Comparison of ENCODE assay signal across 15 cellular contexts in genomic region chr7:7832518-7832917, GRCh38.
DNase-seq lines count a peak whose midpoint lies in the region; ATAC-seq and TF ChIP-seq lines count a peak whose summit lies in the region.
"Had no signal": no experiment of that assay in that cellular context is flagged by ENCODE, and none has a peak within 500 bp of the region (broad histone marks: within the 10 kb centered on the region; RNA-seq: fewer than 3 reads in every experiment).

No MANE protein-coding gene starts in this region.

- no peaks in the 10 kb centered on the region for H3K9me2 ChIP-seq in GM23338 (ENCODE audit: insufficient read depth)

- H3K27me3 Mint-ChIP-seq in GM23338 (ENCODE audit: insufficient read depth, low read depth, poor library complexity) (peaks cover 4% of the 10 kb centered on the region), neural crest cell (ENCODE audit: low read depth) (no peaks in the 10 kb centered on the region)
- H3K27me3 Mint-ChIP-seq: CD4-positive, CD25-positive, alpha-beta regulatory T cell had no signal

- TF ChIP-seq CTCF in GM23338 (conservative IDR thresholded peaks at IDR 0.05; ENCODE audit: low read depth in 2 of 2): no peak
- no peak for TF ChIP-seq CTCF in neural crest cell (conservative IDR thresholded peaks at IDR 0.05)
- no peak for TF ChIP-seq CTCF in WERI-Rb-1 (IDR thresholded peaks at IDR 0.05; ENCODE audit: low read depth, low read length)

- H4K20me1 ChIP-seq in GM23338 (replicated peaks; ENCODE audit: insufficient read depth): no peaks in the 10 kb centered on the region
- H4K20me1 ChIP-seq: BLaER1 had no signal

- no peaks in the 10 kb centered on the region for H3K36me3 ChIP-seq in GM23338 (ENCODE audit: insufficient read depth)
- H3K36me3 ChIP-seq in WERI-Rb-1: no peaks in the 10 kb centered on the region
- H3K36me3 ChIP-seq: BLaER1, HAP-1 had no signal

- no peaks in the 10 kb centered on the region for H3K9me3 ChIP-seq in WERI-Rb-1 (ENCODE audit: severe bottlenecking)
- H3K9me3 ChIP-seq: BLaER1, Caco-2, HAP-1 had no signal

- no peak overlapping the region for H3K27ac ChIP-seq in GM23338 (ENCODE audit: low read depth)
- no peak overlapping the region for H3K27ac ChIP-seq in WERI-Rb-1
- H3K27ac ChIP-seq: BLaER1, C4-2B, GM23248 had no signal

- H3K4me3 ChIP-seq in GM23338 (no peak overlapping the region), WERI-Rb-1 (ENCODE audit: low read depth, low read length) (no peak overlapping the region)
- H3K4me3 ChIP-seq: BLaER1, GM23248, HAP-1 had no signal

- H3K4me2 ChIP-seq in GM23338: no peak overlapping the region
- H3K4me2 ChIP-seq: BLaER1 had no signal

- no peaks in the 10 kb centered on the region for H3K79me2 ChIP-seq in GM23338 (replicated peaks; ENCODE audit: insufficient read depth)

- H3K9me3 Mint-ChIP-seq in GM23338 (no peaks in the 10 kb centered on the region; the same call in 2 of the 3 replicates), neural crest cell (no peaks in the 10 kb centered on the region)
- H3K9me3 Mint-ChIP-seq: CD8-positive, alpha-beta T cell had no signal

- H2AFZ ChIP-seq in GM23338: no peak overlapping the region
- H2AFZ ChIP-seq: GM23248 had no signal

- DNase-seq in GM23338 (ENCODE audit: low spot score) (no peak), NCI-H69 (lab: John Stamatoyannopoulos, UW) (peak; percentile 44), neural crest cell (ENCODE audit: low read depth, low spot score) (no peak), WERI-Rb-1 (no peak), T-helper 9 cell (no peak)
- DNase-seq: Caco-2; CD4-positive, CD25-positive, alpha-beta regulatory T cell; CD8-positive, alpha-beta T cell; DMS153; DND-41; GM23248 had no signal

- H3K4me1 ChIP-seq in GM23338 (ENCODE audit: insufficient read depth): peaks cover 21% of the 10 kb centered on the region
- H3K4me1 ChIP-seq: HAP-1 had no signal

- H3K4me3 Mint-ChIP-seq in GM23338: no peak overlapping the region
- H3K4me3 Mint-ChIP-seq in neural crest cell: no peak overlapping the region
- H3K4me3 Mint-ChIP-seq: CD4-positive, CD25-positive, alpha-beta regulatory T cell; CD8-positive, alpha-beta T cell had no signal

- ATAC-seq in GM23338: no peak
- ATAC-seq in HG03521 (IDR thresholded peaks at IDR 0.05; ENCODE audit: unreplicated experiment): no peak
- ATAC-seq: CD8-positive, alpha-beta T cell had no signal

- H3K4me1 Mint-ChIP-seq in GM23338: peaks cover 27% of the 10 kb centered on the region
- H3K4me1 Mint-ChIP-seq in neural crest cell: peaks cover 4% of the 10 kb centered on the region

- H3K27ac Mint-ChIP-seq in GM23338 (peak overlapping the region; percentile 10; the same call in 1 of the 2 replicates), neural crest cell (ENCODE audit: unreplicated experiment) (peak overlapping the region; percentile 25)
- H3K27ac Mint-ChIP-seq: CD4-positive, CD25-positive, alpha-beta regulatory T cell; CD8-positive, alpha-beta T cell had no signal

- no peaks in the 10 kb centered on the region for H3F3A ChIP-seq in GM23338 (replicated peaks; ENCODE audit: low read depth)

- H3K27me3 ChIP-seq in GM23338 (ENCODE audit: insufficient read depth) (no peaks in the 10 kb centered on the region), WERI-Rb-1 (ENCODE audit: insufficient read depth, low read depth, severe bottlenecking) (no peaks in the 10 kb centered on the region)
- H3K27me3 ChIP-seq: BLaER1 had no signal

- H3K36me3 Mint-ChIP-seq in GM23338 (ENCODE audit: low read depth): no peaks in the 10 kb centered on the region; the same call in 2 of the 3 replicates
- no peaks in the 10 kb centered on the region for H3K36me3 Mint-ChIP-seq in neural crest cell (ENCODE audit: low read depth)

TF ChIP-seq in GM23338, 12 proteins besides CTCF, POLR2A, EP300 and RAD21:
- TF ChIP-seq EZH2 (IDR thresholded peaks at IDR 0.05; ENCODE audit: low read depth, unreplicated experiment) (no peak), NANOG (IDR thresholded peaks at IDR 0.05; ENCODE audit: borderline replicate concordance) (no peak), REST (IDR thresholded peaks at IDR 0.05; ENCODE audit: unreplicated experiment) (no peak), EZH2phosphoT487 (IDR thresholded peaks at IDR 0.05; ENCODE audit: unreplicated experiment) (no peak), POLR2AphosphoS5 (IDR thresholded peaks at IDR 0.05; ENCODE audit: low read depth) (no peak), ZNF331 (CRISPR knock-in tag; IDR thresholded peaks at IDR 0.05; ENCODE audit: low read depth) (no peak)
TF ChIP-seq in GM23338: peak in this region for 0.
